In the genomic region with DNA sequence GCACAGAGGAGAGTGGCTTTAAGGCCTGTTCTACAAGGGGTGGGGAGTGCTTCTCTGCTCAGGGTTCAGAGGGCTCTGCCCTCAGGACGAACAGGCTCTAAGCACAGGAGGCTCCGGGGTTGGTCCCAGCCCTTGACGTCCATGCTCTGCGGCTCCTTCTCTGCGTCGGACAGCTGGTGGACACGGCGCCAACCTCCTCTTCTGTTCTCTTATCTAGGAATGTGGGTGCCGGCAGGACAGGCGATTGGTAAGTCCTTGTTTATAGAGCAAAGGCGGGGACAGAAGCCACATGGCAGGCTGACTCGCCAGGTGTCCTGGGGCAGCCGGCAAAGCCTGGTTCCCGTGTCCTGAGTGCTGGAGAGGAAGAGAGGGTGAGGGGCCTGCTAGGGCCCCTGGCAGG, we compare ENCODE assay signal across 20 cellular contexts. TPM values are rescaled to one million over a fixed set of nuclear protein-coding genes. Genes with fewer than 3 reads are reported as not detected.
DNase-seq lines count a peak whose midpoint lies in the region; ATAC-seq and TF ChIP-seq lines count a peak whose summit lies in the region.
"Had no signal": no experiment of that assay in that cellular context is flagged by ENCODE, and none has a peak within 500 bp of the region (broad histone marks: within the 10 kb centered on the region; RNA-seq: fewer than 3 reads in every experiment).

No MANE protein-coding gene starts in this region.

- intact Hi-C loops in Caco-2 (cut with micrococcal nuclease; ENCODE audit: unreplicated experiment) (no loop called here), Panc1 (cut with micrococcal nuclease; ENCODE audit: unreplicated experiment) (no loop called here), heart left ventricle (cut with DNase I) (no loop called here)

- POLR2A ChIA-PET in Caco-2 (lab: Charles Lee) = no interaction called here
- POLR2A ChIA-PET in Panc1 (lab: Charles Lee) = no interaction called here

- TF ChIP-seq CTCF in Caco-2 (IDR thresholded peaks at IDR 0.05; ENCODE audit: insufficient read depth in 1 of 2, low read depth in 1 of 2, low read length in 1 of 2, severe bottlenecking in 1 of 2, unreplicated experiment in 1 of 2) = no peak
- no peak for TF ChIP-seq CTCF in Panc1 (IDR thresholded peaks at IDR 0.05)
- no peak for TF ChIP-seq CTCF in heart left ventricle (IDR thresholded peaks at IDR 0.05)

- 32 to 57% (median 50%) methylated on average over 6 to 14 of the region's 14 CpGs for WGBS in heart left ventricle, 4 donors

- in situ Hi-C loops in Panc1 (cut with HindIII; ENCODE audit: low pct_unique_long_range_greater_than_20kb, low sequenced_read_pairs) = no loop called here

- ATAC-seq in Panc1 = peak; percentile 42; the same call in 1 of the 2 replicates
- ATAC-seq in heart left ventricle = peak; percentile 81 to 92 (median 83)
- no peak for ATAC-seq in HG03175 (IDR thresholded peaks at IDR 0.05; ENCODE audit: unreplicated experiment)
- no peak for ATAC-seq in GM21367 (IDR thresholded peaks at IDR 0.05; ENCODE audit: unreplicated experiment)
- ATAC-seq in GM18520 (IDR thresholded peaks at IDR 0.05; ENCODE audit: unreplicated experiment) = no peak
- ATAC-seq: activated CD8-positive, alpha-beta T cell treated with anti-CD3 and anti-CD28 coated beads, Interleukin-2, amount 10 ng/mL, durations not matched to agents 7 days and 5 days; WTC11 had no signal

- no peak overlapping the region for H3K4me3 ChIP-seq in Caco-2 (ENCODE audit: low read depth, low read length)
- no peak overlapping the region for H3K4me3 ChIP-seq in Panc1 (ENCODE audit: low read depth in 2 of 2, low read length in 2 of 2)
- no peak overlapping the region for H3K4me3 ChIP-seq in heart left ventricle
- H3K4me3 ChIP-seq: prostate gland had no signal

- H3K27me3 ChIP-seq in Caco-2 (replicated peaks; ENCODE audit: control insufficient read depth, insufficient read depth, low read length) (no peaks in the 10 kb centered on the region), Panc1 (ENCODE audit: control insufficient read depth, insufficient read depth, low read length) (no peaks in the 10 kb centered on the region), heart left ventricle (no peaks in the 10 kb centered on the region)

- H3K4me1 ChIP-seq in Caco-2 (peaks cover 7% of the 10 kb centered on the region), Panc1 (ENCODE audit: control insufficient read depth, insufficient read depth, low read length) (no peaks in the 10 kb centered on the region), heart left ventricle (peaks cover 0 to 39% (median 4%) of the 10 kb centered on the region in 12 donors)
- H3K4me1 ChIP-seq: prostate gland had no signal

- H3K27ac ChIP-seq in Panc1 (ENCODE audit: low read length) (no peak overlapping the region), heart left ventricle (peak overlapping the region in 9 of 12 donors; percentile 3 to 78 (median 50))
- H3K27ac ChIP-seq: prostate gland had no signal

- H3K9me3 ChIP-seq in Caco-2 (no peaks in the 10 kb centered on the region), Panc1 (ENCODE audit: control insufficient read depth, insufficient read depth, low read depth, low read length) (no peaks in the 10 kb centered on the region), heart left ventricle (no peaks in the 10 kb centered on the region)
- H3K9me3 ChIP-seq: prostate gland had no signal

- BruUV-seq in Caco-2 (replicated peaks; lab: Mats Ljungman, UMichigan) (no TSS peak), Panc1 (replicated peaks; lab: Mats Ljungman, UMichigan) (no TSS peak)

- no peaks in the 10 kb centered on the region for H3K9me3 Mint-ChIP-seq in Caco-2 (ENCODE audit: unreplicated experiment)
- H3K9me3 Mint-ChIP-seq: CD4-positive, alpha-beta T cell; neural crest cell; T-helper 2 cell treated with Interferon-gamma antibody and Interleukin-4, amounts not matched to agents 5 μg/mL and 100 μg/mL, for 36 hours; WTC11 had no signal

- no peaks in the 10 kb centered on the region; the same call in none of the 2 replicates for H3K36me3 ChIP-seq in Caco-2 (ENCODE audit: control insufficient read depth, insufficient read depth, low read length)
- no peaks in the 10 kb centered on the region; the same call in 1 of the 2 replicates for H3K36me3 ChIP-seq in Panc1 (ENCODE audit: control insufficient read depth, insufficient read depth, low read length)
- H3K36me3 ChIP-seq in heart left ventricle = peaks cover 0 to 100% (median 94%) of the 10 kb centered on the region in 9 donors

- H3K36me3 Mint-ChIP-seq in Caco-2 (ENCODE audit: insufficient read depth, unreplicated experiment) = peaks cover 85% of the 10 kb centered on the region
- H3K36me3 Mint-ChIP-seq: activated naive CD8-positive, alpha-beta T cell had no signal

- CTCF ChIA-PET in Caco-2 (lab: Charles Lee) (interaction anchor here (0.7 kb wide), 1 partner anchor 186 kb away, joined by 7 read pairs; no protein-coding TSS in a partner anchor), Panc1 (lab: Charles Lee) (no interaction called here)

- peaks cover 5% of the 10 kb centered on the region for H3K4me1 Mint-ChIP-seq in Caco-2 (ENCODE audit: low read depth, unreplicated experiment)

- TF ChIP-seq POLR2A in heart left ventricle (IDR thresholded peaks at IDR 0.05) = no peak

- no peak overlapping the region for H3K27ac Mint-ChIP-seq in Caco-2 (ENCODE audit: unreplicated experiment)
- H3K27ac Mint-ChIP-seq: activated CD8-positive, alpha-beta T cell treated with anti-CD3 and anti-CD28 coated beads, Interleukin-2, amount 10 ng/mL, durations not matched to agents 7 days and 5 days; activated naive CD8-positive, alpha-beta T cell; CD4-positive, alpha-beta T cell; T-helper 2 cell treated with Interferon-gamma antibody and Interleukin-4, amounts not matched to agents 5 μg/mL and 100 μg/mL, for 36 hours; WTC11 had no signal

- H3K4me3 Mint-ChIP-seq in Caco-2 (ENCODE audit: unreplicated experiment) = peak overlapping the region; percentile 10
- H3K4me3 Mint-ChIP-seq: activated CD8-positive, alpha-beta T cell treated with anti-CD3 and anti-CD28 coated beads, Interleukin-2, amount 10 ng/mL, durations not matched to agents 7 days and 5 days; activated naive CD8-positive, alpha-beta T cell; CD4-positive, alpha-beta T cell; neural crest cell; T-helper 2 cell treated with Interferon-gamma antibody and Interleukin-4, amounts not matched to agents 5 μg/mL and 100 μg/mL, for 36 hours; WTC11 had no signal

- DNase-seq in Caco-2 (peak in 1 of 2 experiments; percentile 57), Panc1 (ENCODE audit: low read depth, low spot score) (no peak), heart left ventricle (peak in 3 of 5 donors; percentile 67 to 81 (median 79)), mucosa of gallbladder (ENCODE audit: low spot score) (peak; percentile 66), H4 (ENCODE audit: low spot score) (no peak)
- DNase-seq: activated CD8-positive, alpha-beta T cell treated with anti-CD3 and anti-CD28 coated beads, Interleukin-2, amount 10 ng/mL, durations not matched to agents 7 days and 5 days; activated T-cell treated with anti-CD3 and anti-CD28 coated beads, Interleukin-2, amount 50 U/mL, for 48 hours; CD4-positive, alpha-beta T cell; DMS79; NCI-H526; stimulated activated CD4-positive, alpha-beta T cell treated with anti-CD3 and anti-CD28 coated beads, Interleukin-4, amount 100 ng/mL, for 4 hours had no signal

- no peaks in the 10 kb centered on the region for H3K27me3 Mint-ChIP-seq in Caco-2 (ENCODE audit: insufficient read depth, unreplicated experiment)
- H3K27me3 Mint-ChIP-seq: activated naive CD8-positive, alpha-beta T cell; CD4-positive, alpha-beta T cell had no signal

RNA-seq across cellular contexts. Expression of a gene that starts 8.4 kb away (rescaled TPM):
- total RNA-seq in Caco-2 (2022) (1,192 and 1,341 TPM in 2 replicates), Panc1 (2021; ENCODE audit: unreplicated experiment) (1,067 TPM), heart left ventricle (1,000 to 10,000 TPM in 2 of 9 donors, 100 to 1,000 TPM in 7; 468 to 2,348 (median 669) TPM), mucosa of gallbladder (877 TPM)
- 2,091 TPM for polyA plus RNA-seq in Panc1 (2012; ENCODE audit: insufficient read length)
- 1,000 to 10,000 TPM; 2,165 to 2,683 TPM for polyA plus RNA-seq in heart left ventricle
- total RNA-seq in H4 (2014; rRNA removed; shearing (Covaris generic)) = 1,025 and 1,178 TPM in 2 replicates

RNA-seq across cellular contexts. Expression of a gene that starts 20.2 kb away (rescaled TPM):
- total RNA-seq in Caco-2 (2022) (9.5 and 11.3 TPM in 2 replicates), Panc1 (2021; ENCODE audit: unreplicated experiment) (11.9 TPM), heart left ventricle (under 1 TPM in 8 of 9 donors, not detected in 1; 0.04 to 0.72 (median 0.14) TPM), mucosa of gallbladder (0.43 TPM)
- polyA plus RNA-seq in Panc1 (2012; ENCODE audit: insufficient read length) = 14.5 TPM
- under 1 TPM; 0.07 to 0.08 TPM for polyA plus RNA-seq in heart left ventricle
- 0.02 and 1.5 TPM in 2 replicates for total RNA-seq in H4 (2014; rRNA removed; shearing (Covaris generic))
- total RNA-seq: activated CD8-positive, alpha-beta T cell treated with anti-CD3 and anti-CD28 coated beads, Interleukin-2, amount 10 ng/mL, durations not matched to agents 7 days and 5 days; kidney epithelial cell had no signal

RNA-seq across cellular contexts. Expression of a gene that starts 22.4 kb away (rescaled TPM):
- total RNA-seq in Caco-2 (2022) (165 and 180 TPM in 2 replicates), Panc1 (2021; ENCODE audit: unreplicated experiment) (195 TPM), heart left ventricle (100 to 1,000 TPM in 1 of 9 donors, 10 to 100 TPM in 8; 36.8 to 124 (median 78.5) TPM), mucosa of gallbladder (77.7 TPM)
- polyA plus RNA-seq in Panc1 (2012; ENCODE audit: insufficient read length) = 137 TPM
- polyA plus RNA-seq in heart left ventricle = 100 to 1,000 TPM in 1 of 2 donors, 10 to 100 TPM in 1; 65.8 to 128 TPM
- total RNA-seq in H4 (2014; rRNA removed; shearing (Covaris generic)) = 47.6 and 59.4 TPM in 2 replicates

RNA-seq across cellular contexts. Expression of a gene that starts 28.4 kb away (rescaled TPM):
- 67.3 and 75.7 TPM in 2 replicates for total RNA-seq in Caco-2 (2022)
- 21.2 TPM for total RNA-seq in Panc1 (2021; ENCODE audit: unreplicated experiment)
- 52.6 TPM for polyA plus RNA-seq in Panc1 (2012; ENCODE audit: insufficient read length)
- 100 to 1,000 TPM in 1 of 9 donors, 10 to 100 TPM in 8; 35.9 to 167 (median 62.5) TPM for total RNA-seq in heart left ventricle
- polyA plus RNA-seq in heart left ventricle = 100 to 1,000 TPM in 1 of 2 donors, 10 to 100 TPM in 1; 21.9 to 180 TPM
- total RNA-seq in mucosa of gallbladder = 27.9 TPM
- total RNA-seq in H4 (2014; rRNA removed; shearing (Covaris generic)) = 15.5 and 18.9 TPM in 2 replicates

RNA-seq across cellular contexts. Expression of a gene that starts 46.0 kb away (rescaled TPM):
- total RNA-seq in Caco-2 (2022) = 111 and 114 TPM in 2 replicates
- 73.0 TPM for total RNA-seq in Panc1 (2021; ENCODE audit: unreplicated experiment)
- polyA plus RNA-seq in Panc1 (2012; ENCODE audit: insufficient read length) = 132 TPM
- 100 to 1,000 TPM; 205 to 717 (median 336) TPM for total RNA-seq in heart left ventricle
- polyA plus RNA-seq in heart left ventricle = 100 to 1,000 TPM; 251 to 634 TPM
- 121 TPM for total RNA-seq in mucosa of gallbladder
- 67.9 and 87.2 TPM in 2 replicates for total RNA-seq in H4 (2014; rRNA removed; shearing (Covaris generic))

Comparison
In these comparisons a context has a peak if more than half of its experiments do, and no peak if none do; other contexts are left out.
1. DNase-seq: peak in heart left ventricle (3 of 5) and mucosa of gallbladder (single experiment); none in Panc1 (single experiment) and H4 (single experiment).
2. ATAC-seq: peak in Panc1 (single experiment) and heart left ventricle (4 of 4); none in HG03175 (single experiment), GM21367 (single experiment) and GM18520 (single experiment).